16 cellular contexts compared by ENCODE assay signal in genomic region chr12:104493504-104493903, GRCh38. TPM values are rescaled to one million over a fixed set of nuclear protein-coding genes. Genes with fewer than 3 reads are reported as not detected.
DNase-seq lines count a peak whose midpoint lies in the region; ATAC-seq and TF ChIP-seq lines count a peak whose summit lies in the region.
"Had no signal": no experiment of that assay in that cellular context is flagged by ENCODE, and none has a peak within 500 bp of the region (broad histone marks: within the 10 kb centered on the region; RNA-seq: fewer than 3 reads in every experiment).

No MANE protein-coding gene starts in this region.

- peak overlapping the region; percentile 82 to 98 for H3K27ac Mint-ChIP-seq in activated naive CD4-positive, alpha-beta T cell treated with anti-CD3 and anti-CD28 coated beads, Interleukin-2, amount 50 U/mL, for 72 hours
- H3K27ac Mint-ChIP-seq in T-helper 17 cell, result peak overlapping the region; percentile 99

- no peaks in the 10 kb centered on the region for H3K9me3 Mint-ChIP-seq in activated naive CD4-positive, alpha-beta T cell treated with anti-CD3 and anti-CD28 coated beads, Interleukin-2, amount 50 U/mL, for 72 hours
- H3K9me3 Mint-ChIP-seq: HFFc6 had no signal

- H3K36me3 Mint-ChIP-seq in activated naive CD4-positive, alpha-beta T cell treated with anti-CD3 and anti-CD28 coated beads, Interleukin-2, amount 50 U/mL, for 72 hours, result peaks cover 0 to 42% of the 10 kb centered on the region in 2 donors
- H3K36me3 Mint-ChIP-seq in T-helper 17 cell (ENCODE audit: low read depth), result peaks cover 7% of the 10 kb centered on the region

- H3K27ac ChIP-seq in transverse colon, result peak overlapping the region in 3 of 4 donors; percentile 14 to 72 (median 54)
- H3K27ac ChIP-seq: KMS-11 had no signal

- peaks cover 0 to 19% (median 0%) of the 10 kb centered on the region in 4 donors for H3K4me1 ChIP-seq in transverse colon

- H3K4me3 ChIP-seq in fibroblast of mammary gland (ENCODE audit: control insufficient read depth, low read depth, low read length) (no peak overlapping the region), transverse colon (no peak overlapping the region)
- H3K4me3 ChIP-seq: stomach had no signal

- H3K27me3 ChIP-seq in transverse colon, result no peaks in the 10 kb centered on the region
- H3K27me3 ChIP-seq: stomach had no signal

- H3K4me1 Mint-ChIP-seq in T-helper 17 cell, result peaks cover 62% of the 10 kb centered on the region

- WGBS in transverse colon (ENCODE audit: low coverage in 1 of 2), 2 donors, result 80 to 94% methylated on average over 1 to 7 of the region's 7 CpGs

- TF ChIP-seq CTCF in fibroblast of mammary gland (conservative IDR thresholded peaks at IDR 0.05; ENCODE audit: control insufficient read depth, insufficient read depth, low read depth, low read length) (no peak), transverse colon (IDR thresholded peaks at IDR 0.05) (no peak)

- no peak for DNase-seq in activated naive CD4-positive, alpha-beta T cell treated with anti-CD3 and anti-CD28 coated beads, Interleukin-2, amount 50 U/mL, for 72 hours (ENCODE audit: low spot score in 2 of 2)
- DNase-seq in activated naive CD4-positive, alpha-beta T cell (lab: John Stamatoyannopoulos, UW), result no peak
- DNase-seq in T-helper 17 cell (no peak), fibroblast of mammary gland (ENCODE audit: low read depth) (peak; percentile 49), transverse colon (no peak), dedifferentiated amniotic fluid mesenchymal stem cell (ENCODE audit: extremely low spot score) (no peak)
- no peak for DNase-seq in stimulated activated CD4-positive, alpha-beta T cell treated with anti-CD3 and anti-CD28 coated beads, Interleukin-4, amount 100 ng/mL, for 24 hours
- DNase-seq: DMS79, foreskin melanocyte, HFFc6, NCI-H1694, NCI-H524, PC-3, stomach had no signal

- TF ChIP-seq EP300 in transverse colon (IDR thresholded peaks at IDR 0.05; ENCODE audit: low read depth), result no peak

- H3K27me3 Mint-ChIP-seq in T-helper 17 cell, result no peaks in the 10 kb centered on the region

- H3K4me3 Mint-ChIP-seq in T-helper 17 cell, result peak overlapping the region; percentile 77

- intact Hi-C loops in transverse colon (cut with DNase I; ENCODE audit: low total_unique reads), result no loop called here

- in situ Hi-C loops in transverse colon (cut with MboI; ENCODE audit: low pct_ligation_motif_present in 1 of 4, low pct_unique_long_range_greater_than_20kb in 1 of 4, low sequenced_read_pairs in 3 of 4), result no loop called here

- no peak for ATAC-seq in activated naive CD4-positive, alpha-beta T cell treated with anti-CD3 and anti-CD28 coated beads, Interleukin-2, amount 50 U/mL, for 72 hours
- ATAC-seq in T-helper 17 cell (no peak), HG03469 (IDR thresholded peaks at IDR 0.05; ENCODE audit: unreplicated experiment) (no peak)
- ATAC-seq: PC-3 had no signal

- H3K9me3 ChIP-seq in T-helper 17 cell (ENCODE audit: control insufficient read depth, low read length, poor library complexity, severe bottlenecking), result no peaks in the 10 kb centered on the region
- H3K9me3 ChIP-seq in transverse colon, result no peaks in the 10 kb centered on the region
- H3K9me3 ChIP-seq: stomach had no signal

- no peaks in the 10 kb centered on the region for H3K36me3 ChIP-seq in transverse colon
- H3K36me3 ChIP-seq: stomach had no signal

- TF ChIP-seq POLR2A in transverse colon (IDR thresholded peaks at IDR 0.05), result no peak

RNA-seq across cellular contexts. Expression of gene CHST11, which starts 36.8 kb away (rescaled TPM):
- 10 to 100 TPM; 20.0 to 40.0 TPM for total RNA-seq in activated naive CD4-positive, alpha-beta T cell treated with anti-CD3 and anti-CD28 coated beads, Interleukin-2, amount 50 U/mL, for 72 hours
- total RNA-seq in T-helper 17 cell (10 to 100 TPM; 76.6 to 78.3 TPM), transverse colon (100 to 1,000 TPM in 1 of 4 donors, 10 to 100 TPM in 2, 1 to 10 TPM in 1; 4.2 to 123 (median 31.5) TPM)
